1 cellular context compared by ENCODE assay signal in genomic region chr4:8192748-8193738, GRCh38.
A peak's percentile ranks its signal among the peaks of the same experiment; 100 is the strongest.
TF ChIP-seq lines count a peak whose summit lies in the region.

No MANE protein-coding gene starts in this region.

TF ChIP-seq in HepG2, 621 proteins besides CTCF, POLR2A, EP300 and RAD21 (continued from another document and continues in another):
- TF ChIP-seq, protein P1, sequence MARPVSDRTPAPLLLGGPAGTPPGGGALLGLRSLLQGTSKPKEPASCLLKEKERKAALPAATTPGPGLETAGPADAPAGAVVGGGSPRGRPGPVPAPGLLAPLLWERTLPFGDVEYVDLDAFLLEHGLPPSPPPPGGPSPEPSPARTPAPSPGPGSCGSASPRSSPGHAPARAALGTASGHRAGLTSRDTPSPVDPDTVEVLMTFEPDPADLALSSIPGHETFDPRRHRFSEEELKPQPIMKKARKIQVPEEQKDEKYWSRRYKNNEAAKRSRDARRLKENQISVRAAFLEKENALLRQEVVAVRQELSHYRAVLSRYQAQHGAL (CRISPR knock-in tag; IDR thresholded peaks at IDR 0.05; ENCODE audit: not compliant biosample characterization): no peak
- TF ChIP-seq RFXAP (CRISPR knock-in tag; IDR thresholded peaks at IDR 0.05; ENCODE audit: borderline replicate concordance) (no peak), ERF (CRISPR knock-in tag; IDR thresholded peaks at IDR 0.05) (peak; percentile 49; the same call in 1 of the 2 replicates), MIXL1 (CRISPR knock-in tag; IDR thresholded peaks at IDR 0.05) (0 out of 2 replicates have a peak, but pooled peaks have one; percentile 26), HDAC1 (CRISPR knock-in tag; IDR thresholded peaks at IDR 0.05) (0 out of 2 replicates have a peak, but pooled peaks have one; percentile 26), PHF8 (CRISPR knock-in tag; IDR thresholded peaks at IDR 0.05) (0 out of 2 replicates have a peak, but pooled peaks have one; percentile 29), NKX3-1 (CRISPR knock-in tag; IDR thresholded peaks at IDR 0.05) (no peak), SRY (CRISPR knock-in tag; IDR thresholded peaks at IDR 0.05) (no peak), ZNF770 (CRISPR knock-in tag; IDR thresholded peaks at IDR 0.05) (0 out of 2 replicates have a peak, but pooled peaks have one; percentile 17), SALL2 (CRISPR knock-in tag; IDR thresholded peaks at IDR 0.05) (no peak), ETV5 (CRISPR knock-in tag; IDR thresholded peaks at IDR 0.05; ENCODE audit: borderline replicate concordance) (0 out of 2 replicates have a peak, but pooled peaks have one; percentile 11), ZNF549 (CRISPR knock-in tag; IDR thresholded peaks at IDR 0.05) (no peak), HDAC2 (CRISPR knock-in tag; IDR thresholded peaks at IDR 0.05) (0 out of 2 replicates have a peak, but pooled peaks have one; percentile 15), KDM2A (CRISPR knock-in tag; IDR thresholded peaks at IDR 0.05; ENCODE audit: borderline replicate concordance, low read depth) (0 out of 2 replicates have a peak, but pooled peaks have one; percentile 29), ZFY (CRISPR knock-in tag; IDR thresholded peaks at IDR 0.05) (no peak), ISX (CRISPR knock-in tag; conservative IDR thresholded peaks at IDR 0.05) (no peak), ZFP36 (IDR thresholded peaks at IDR 0.05; ENCODE audit: borderline replicate concordance, low read depth, low read length, partially characterized antibody) (peak; percentile 91), BCL6 (CRISPR knock-in tag; IDR thresholded peaks at IDR 0.05) (no peak), NR2F6 (IDR thresholded peaks at IDR 0.05) (no peak), NR2F6 (CRISPR knock-in tag; IDR thresholded peaks at IDR 0.05) (peak; percentile 21; the same call in 1 of the 2 replicates), ZNF331 (CRISPR knock-in tag; IDR thresholded peaks at IDR 0.05) (peak; percentile 34; the same call in 1 of the 2 replicates), EHMT2 (IDR thresholded peaks at IDR 0.05; ENCODE audit: borderline replicate concordance, low read depth, low read length) (no peak), SAP130 (CRISPR knock-in tag; IDR thresholded peaks at IDR 0.05; ENCODE audit: low read depth) (peak; percentile 47; the same call in 1 of the 2 replicates), THAP11 (CRISPR knock-in tag; IDR thresholded peaks at IDR 0.05) (0 out of 2 replicates have a peak, but pooled peaks have one; percentile 38), ZKSCAN8 (CRISPR knock-in tag; IDR thresholded peaks at IDR 0.05; ENCODE audit: borderline replicate concordance) (no peak), ZNF12 (CRISPR knock-in tag; IDR thresholded peaks at IDR 0.05) (no peak), STAG1 (CRISPR knock-in tag; IDR thresholded peaks at IDR 0.05) (peak; percentile 67), FOXO4 (CRISPR knock-in tag; conservative IDR thresholded peaks at IDR 0.05) (no peak), RXRB (CRISPR knock-in tag; IDR thresholded peaks at IDR 0.05; ENCODE audit: borderline replicate concordance) (no peak), FOXA1 (IDR thresholded peaks at IDR 0.05) (no peak), FOXA1 (CRISPR knock-in tag; IDR thresholded peaks at IDR 0.05) (no peak; the same call in 1 of the 2 replicates), FOXA3 (CRISPR knock-in tag; IDR thresholded peaks at IDR 0.05) (0 out of 2 replicates have a peak, but pooled peaks have one; percentile 13), NFE2L2 (IDR thresholded peaks at IDR 0.05; ENCODE audit: low read length) (no peak), BRCA1 (CRISPR knock-in tag; IDR thresholded peaks at IDR 0.05) (no peak), SIN3A (IDR thresholded peaks at IDR 0.05; ENCODE audit: borderline replicate concordance, low read depth, low read length) (no peak), SP5 (CRISPR knock-in tag; IDR thresholded peaks at IDR 0.05; ENCODE audit: borderline replicate concordance, low read depth) (0 out of 2 replicates have a peak, but pooled peaks have one; percentile 26), HOXA3 (CRISPR knock-in tag; IDR thresholded peaks at IDR 0.05) (peak; percentile 50; the same call in 1 of the 2 replicates), PAF1 (CRISPR knock-in tag; IDR thresholded peaks at IDR 0.05) (no peak), TEAD3 (CRISPR knock-in tag; optimal IDR thresholded peaks at IDR 0.05; ENCODE audit: borderline replicate concordance) (peak; percentile 26), ZNF737 (CRISPR knock-in tag; IDR thresholded peaks at IDR 0.05; ENCODE audit: borderline replicate concordance) (no peak), PREB (CRISPR knock-in tag; IDR thresholded peaks at IDR 0.05) (no peak)
- TF ChIP-seq, protein P2, sequence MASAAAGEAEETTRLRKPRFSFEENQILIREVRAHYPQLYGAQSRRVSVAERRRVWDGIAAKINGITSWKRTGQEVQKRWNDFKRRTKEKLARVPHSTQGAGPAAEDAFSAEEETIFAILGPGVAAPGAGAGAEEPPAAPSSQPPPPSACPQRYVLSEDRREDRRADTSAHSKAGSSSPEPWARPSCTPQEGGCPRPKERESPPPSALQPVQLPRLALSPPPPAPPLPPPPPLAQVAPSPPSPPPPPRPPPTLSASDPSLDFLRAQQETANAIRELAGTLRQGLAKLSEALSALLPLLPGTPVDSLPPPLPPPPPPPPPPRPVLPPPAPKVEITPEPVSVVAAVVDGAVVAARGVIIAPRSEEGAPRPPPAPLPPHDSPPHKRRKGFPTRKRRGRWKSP (CRISPR knock-in tag; IDR thresholded peaks at IDR 0.05): no peak
- TF ChIP-seq, protein P3, sequence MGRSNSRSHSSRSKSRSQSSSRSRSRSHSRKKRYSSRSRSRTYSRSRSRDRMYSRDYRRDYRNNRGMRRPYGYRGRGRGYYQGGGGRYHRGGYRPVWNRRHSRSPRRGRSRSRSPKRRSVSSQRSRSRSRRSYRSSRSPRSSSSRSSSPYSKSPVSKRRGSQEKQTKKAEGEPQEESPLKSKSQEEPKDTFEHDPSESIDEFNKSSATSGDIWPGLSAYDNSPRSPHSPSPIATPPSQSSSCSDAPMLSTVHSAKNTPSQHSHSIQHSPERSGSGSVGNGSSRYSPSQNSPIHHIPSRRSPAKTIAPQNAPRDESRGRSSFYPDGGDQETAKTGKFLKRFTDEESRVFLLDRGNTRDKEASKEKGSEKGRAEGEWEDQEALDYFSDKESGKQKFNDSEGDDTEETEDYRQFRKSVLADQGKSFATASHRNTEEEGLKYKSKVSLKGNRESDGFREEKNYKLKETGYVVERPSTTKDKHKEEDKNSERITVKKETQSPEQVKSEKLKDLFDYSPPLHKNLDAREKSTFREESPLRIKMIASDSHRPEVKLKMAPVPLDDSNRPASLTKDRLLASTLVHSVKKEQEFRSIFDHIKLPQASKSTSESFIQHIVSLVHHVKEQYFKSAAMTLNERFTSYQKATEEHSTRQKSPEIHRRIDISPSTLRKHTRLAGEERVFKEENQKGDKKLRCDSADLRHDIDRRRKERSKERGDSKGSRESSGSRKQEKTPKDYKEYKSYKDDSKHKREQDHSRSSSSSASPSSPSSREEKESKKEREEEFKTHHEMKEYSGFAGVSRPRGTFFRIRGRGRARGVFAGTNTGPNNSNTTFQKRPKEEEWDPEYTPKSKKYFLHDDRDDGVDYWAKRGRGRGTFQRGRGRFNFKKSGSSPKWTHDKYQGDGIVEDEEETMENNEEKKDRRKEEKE (IDR thresholded peaks at IDR 0.05): no peak
- TF ChIP-seq, protein P4, sequence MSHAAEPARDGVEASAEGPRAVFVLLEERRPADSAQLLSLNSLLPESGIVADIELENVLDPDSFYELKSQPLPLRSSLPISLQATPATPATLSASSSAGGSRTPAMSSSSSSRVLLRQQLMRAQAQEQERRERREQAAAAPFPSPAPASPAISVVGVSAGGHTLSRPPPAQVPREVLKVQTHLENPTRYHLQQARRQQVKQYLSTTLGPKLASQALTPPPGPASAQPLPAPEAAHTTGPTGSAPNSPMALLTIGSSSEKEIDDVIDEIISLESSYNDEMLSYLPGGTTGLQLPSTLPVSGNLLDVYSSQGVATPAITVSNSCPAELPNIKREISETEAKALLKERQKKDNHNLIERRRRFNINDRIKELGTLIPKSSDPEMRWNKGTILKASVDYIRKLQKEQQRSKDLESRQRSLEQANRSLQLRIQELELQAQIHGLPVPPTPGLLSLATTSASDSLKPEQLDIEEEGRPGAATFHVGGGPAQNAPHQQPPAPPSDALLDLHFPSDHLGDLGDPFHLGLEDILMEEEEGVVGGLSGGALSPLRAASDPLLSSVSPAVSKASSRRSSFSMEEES (CRISPR knock-in tag; IDR thresholded peaks at IDR 0.05): 0 out of 2 replicates have a peak, but pooled peaks have one; percentile 41
- TF ChIP-seq, protein P5, sequence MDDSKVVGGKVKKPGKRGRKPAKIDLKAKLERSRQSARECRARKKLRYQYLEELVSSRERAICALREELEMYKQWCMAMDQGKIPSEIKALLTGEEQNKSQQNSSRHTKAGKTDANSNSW (CRISPR knock-in tag; IDR thresholded peaks at IDR 0.05; ENCODE audit: borderline replicate concordance): no peak
- TF ChIP-seq, protein P6, sequence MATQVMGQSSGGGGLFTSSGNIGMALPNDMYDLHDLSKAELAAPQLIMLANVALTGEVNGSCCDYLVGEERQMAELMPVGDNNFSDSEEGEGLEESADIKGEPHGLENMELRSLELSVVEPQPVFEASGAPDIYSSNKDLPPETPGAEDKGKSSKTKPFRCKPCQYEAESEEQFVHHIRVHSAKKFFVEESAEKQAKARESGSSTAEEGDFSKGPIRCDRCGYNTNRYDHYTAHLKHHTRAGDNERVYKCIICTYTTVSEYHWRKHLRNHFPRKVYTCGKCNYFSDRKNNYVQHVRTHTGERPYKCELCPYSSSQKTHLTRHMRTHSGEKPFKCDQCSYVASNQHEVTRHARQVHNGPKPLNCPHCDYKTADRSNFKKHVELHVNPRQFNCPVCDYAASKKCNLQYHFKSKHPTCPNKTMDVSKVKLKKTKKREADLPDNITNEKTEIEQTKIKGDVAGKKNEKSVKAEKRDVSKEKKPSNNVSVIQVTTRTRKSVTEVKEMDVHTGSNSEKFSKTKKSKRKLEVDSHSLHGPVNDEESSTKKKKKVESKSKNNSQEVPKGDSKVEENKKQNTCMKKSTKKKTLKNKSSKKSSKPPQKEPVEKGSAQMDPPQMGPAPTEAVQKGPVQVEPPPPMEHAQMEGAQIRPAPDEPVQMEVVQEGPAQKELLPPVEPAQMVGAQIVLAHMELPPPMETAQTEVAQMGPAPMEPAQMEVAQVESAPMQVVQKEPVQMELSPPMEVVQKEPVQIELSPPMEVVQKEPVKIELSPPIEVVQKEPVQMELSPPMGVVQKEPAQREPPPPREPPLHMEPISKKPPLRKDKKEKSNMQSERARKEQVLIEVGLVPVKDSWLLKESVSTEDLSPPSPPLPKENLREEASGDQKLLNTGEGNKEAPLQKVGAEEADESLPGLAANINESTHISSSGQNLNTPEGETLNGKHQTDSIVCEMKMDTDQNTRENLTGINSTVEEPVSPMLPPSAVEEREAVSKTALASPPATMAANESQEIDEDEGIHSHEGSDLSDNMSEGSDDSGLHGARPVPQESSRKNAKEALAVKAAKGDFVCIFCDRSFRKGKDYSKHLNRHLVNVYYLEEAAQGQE (IDR thresholded peaks at IDR 0.05; ENCODE audit: borderline replicate concordance in 1 of 2, low read depth in 1 of 2, low read length in 2 of 2): no peak
